Comparison of ENCODE assay signal across 28 cellular contexts in genomic region chr2:60003076-60003475, GRCh38.
"Had no signal": no experiment of that assay in that cellular context is flagged by ENCODE, and none has a peak within 500 bp of the region (broad histone marks: within the 10 kb centered on the region; RNA-seq: fewer than 3 reads in every experiment).

No MANE protein-coding gene starts in this region.

- DNase-seq: naive thymus-derived CD4-positive, alpha-beta T cell; natural killer cell; nucleus accumbens; pancreas; right cardiac atrium; right lobe of liver; sigmoid colon; small intestine; stimulated activated CD4-positive, alpha-beta T cell treated with anti-CD3 and anti-CD28 coated beads, Interleukin-15, amount 100 ng/mL, for 24 hours; stimulated activated CD4-positive, alpha-beta T cell treated with anti-CD3 and anti-CD28 coated beads, Interleukin-2, amount 100 ng/mL, for 24 hours; stimulated activated CD4-positive, alpha-beta T cell treated with anti-CD3 and anti-CD28 coated beads, Interleukin-2, amount 100 ng/mL, for 48 hours; stimulated activated CD4-positive, alpha-beta T cell treated with anti-CD3 and anti-CD28 coated beads, Interleukin-4, amount 100 ng/mL, for 24 hours; stimulated activated naive CD4-positive, alpha-beta T cell; stimulated activated naive CD8-positive, alpha-beta T cell treated with anti-CD3 and anti-CD28 coated beads, Interleukin-15, amount 100 ng/mL, for 72 hours; stimulated activated naive CD8-positive, alpha-beta T cell treated with anti-CD3 and anti-CD28 coated beads, Interleukin-15, Interleukin-2, amounts not matched to agents 100 U/mL and 50 U/mL, for 24 hours; substantia nigra; testis; tibial artery; transverse colon; upper lobe of right lung; uterus had no signal

- H3K27me3 ChIP-seq: neutrophil, pancreas, right lobe of liver, sigmoid colon, suprapubic skin, testis, tibial artery, transverse colon, upper lobe of right lung, uterus had no signal

- H3K27ac Mint-ChIP-seq: naive thymus-derived CD4-positive, alpha-beta T cell; natural killer cell; nephron progenitor cell; stimulated activated effector memory CD8-positive, alpha-beta T cell treated with anti-CD3 and anti-CD28 coated beads, Interleukin-12 subunit alpha, Interleukin-12 subunit beta, amount 100 ng/mL, for 72 hours; type B pancreatic cell had no signal

- H3K4me1 ChIP-seq: pancreas, prostate gland, right lobe of liver, sigmoid colon, suprapubic skin, testis, tibial artery, transverse colon, upper lobe of right lung, uterus had no signal

- H3K4me3 Mint-ChIP-seq: naive thymus-derived CD4-positive, alpha-beta T cell; natural killer cell; nephron progenitor cell; neural crest cell; stimulated activated effector memory CD8-positive, alpha-beta T cell treated with anti-CD3 and anti-CD28 coated beads, Interleukin-12 subunit alpha, Interleukin-12 subunit beta, amount 100 ng/mL, for 72 hours; stimulated activated naive CD8-positive, alpha-beta T cell treated with anti-CD3 and anti-CD28 coated beads, Interleukin-15, amount 100 ng/mL, for 72 hours; type B pancreatic cell had no signal

- ATAC-seq: naive thymus-derived CD4-positive, alpha-beta T cell; natural killer cell; pancreas; right cardiac atrium; right lobe of liver; stimulated activated effector memory CD8-positive, alpha-beta T cell treated with anti-CD3 and anti-CD28 coated beads, Interleukin-12 subunit alpha, Interleukin-12 subunit beta, amount 100 ng/mL, for 72 hours; stimulated activated naive CD8-positive, alpha-beta T cell treated with anti-CD3 and anti-CD28 coated beads, Interleukin-15, amount 100 ng/mL, for 72 hours; stimulated activated naive CD8-positive, alpha-beta T cell treated with anti-CD3 and anti-CD28 coated beads, Interleukin-15, Interleukin-2, amounts not matched to agents 100 U/mL and 50 U/mL, for 24 hours; upper lobe of right lung had no signal

- H3K27ac ChIP-seq: neutrophil, pancreas, prostate gland, right lobe of liver, sigmoid colon, suprapubic skin, testis, tibial artery, transverse colon, upper lobe of right lung, uterus had no signal

- H3K9me3 Mint-ChIP-seq: naive thymus-derived CD4-positive, alpha-beta T cell; natural killer cell; nephron progenitor cell; neural crest cell; stimulated activated naive CD8-positive, alpha-beta T cell treated with anti-CD3 and anti-CD28 coated beads, Interleukin-15, amount 100 ng/mL, for 72 hours; type B pancreatic cell had no signal

- H3K27me3 Mint-ChIP-seq: type B pancreatic cell had no signal

- H3K4me3 ChIP-seq: pancreas, prostate gland, right lobe of liver, sigmoid colon, suprapubic skin, testis, tibial artery, transverse colon, upper lobe of right lung, uterus had no signal

- H3K36me3 ChIP-seq: neutrophil, pancreas, prostate gland, right lobe of liver, sigmoid colon, suprapubic skin, tibial artery, transverse colon, upper lobe of right lung, uterus had no signal

- FAIRE-seq: pancreas, small intestine had no signal

- H3K9me3 ChIP-seq: neutrophil, pancreas, prostate gland, right lobe of liver, sigmoid colon, suprapubic skin, testis, tibial artery, transverse colon, upper lobe of right lung, uterus had no signal

- H3K4me1 Mint-ChIP-seq: naive thymus-derived CD4-positive, alpha-beta T cell; natural killer cell; neural crest cell; stimulated activated effector memory CD8-positive, alpha-beta T cell treated with anti-CD3 and anti-CD28 coated beads, Interleukin-12 subunit alpha, Interleukin-12 subunit beta, amount 100 ng/mL, for 72 hours; stimulated activated naive CD8-positive, alpha-beta T cell treated with anti-CD3 and anti-CD28 coated beads, Interleukin-15, amount 100 ng/mL, for 72 hours had no signal

- H3K36me3 Mint-ChIP-seq: naive thymus-derived CD4-positive, alpha-beta T cell; natural killer cell; stimulated activated effector memory CD8-positive, alpha-beta T cell treated with anti-CD3 and anti-CD28 coated beads, Interleukin-12 subunit alpha, Interleukin-12 subunit beta, amount 100 ng/mL, for 72 hours; type B pancreatic cell had no signal
